9 cellular contexts compared by ENCODE assay signal in the genomic region with DNA sequence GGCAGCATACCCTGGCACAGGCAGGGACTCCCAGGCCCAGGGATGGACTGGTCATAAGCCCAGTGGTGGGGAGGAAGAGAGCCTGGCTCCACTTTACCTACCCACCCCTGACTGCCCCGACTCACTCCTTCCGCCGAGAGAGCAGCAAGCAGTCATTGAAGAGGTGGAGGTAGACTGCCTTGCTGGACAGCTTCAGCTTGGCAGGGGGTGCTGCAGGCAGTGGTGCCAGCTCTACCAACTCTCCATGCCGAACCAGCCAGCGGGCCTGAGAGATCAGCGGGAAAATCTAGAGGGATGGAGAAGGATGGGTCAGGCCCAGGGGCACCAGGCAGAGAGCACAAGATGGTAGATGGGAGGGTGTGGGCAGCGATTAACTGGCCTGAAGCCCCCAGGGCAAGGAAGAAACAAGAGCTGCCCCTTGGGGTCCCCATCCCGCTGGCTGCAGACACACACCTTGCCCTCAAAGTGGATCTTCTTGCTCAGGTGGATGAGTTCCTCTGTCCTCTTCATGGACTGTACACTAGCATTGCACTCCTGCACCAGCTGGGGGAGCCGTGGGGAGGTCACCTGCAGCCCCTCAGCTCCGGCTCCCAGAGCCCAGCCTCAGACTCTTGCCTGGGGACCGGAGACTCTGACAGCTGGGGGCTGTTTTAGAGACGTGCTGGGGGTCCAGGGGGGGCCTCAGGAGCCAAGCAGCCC. TPM values are rescaled to one million over a fixed set of nuclear protein-coding genes. Genes with fewer than 3 reads are reported as not detected.
DNase-seq lines count a peak whose midpoint lies in the region; ATAC-seq lines count a peak whose summit lies in the region.
"Had no signal": no experiment of that assay in that cellular context is flagged by ENCODE, and none has a peak within 500 bp of the region (broad histone marks: within the 10 kb centered on the region; RNA-seq: fewer than 3 reads in every experiment).

No MANE protein-coding gene starts in this region.

- H3K4me3 Mint-ChIP-seq in activated naive CD8-positive, alpha-beta T cell = peak overlapping the region; percentile 35
- H3K4me3 Mint-ChIP-seq in naive thymus-derived CD4-positive, alpha-beta T cell = peak overlapping the region in 6 of 10 donors; percentile 48 to 69 (median 53)

- POLR2A ChIA-PET in naive thymus-derived CD4-positive, alpha-beta T cell (lab: Charles Lee) = interaction anchor here (0.6 to 1.5 kb wide), 2 partner anchors 39 to 43 kb away, joined by 3 to 5 read pairs; no protein-coding TSS in a partner anchor

- H3K36me3 Mint-ChIP-seq in activated naive CD8-positive, alpha-beta T cell = peaks cover 6% of the 10 kb centered on the region
- peaks cover 0 to 11% (median 11%) of the 10 kb centered on the region in 5 donors for H3K36me3 Mint-ChIP-seq in naive thymus-derived CD4-positive, alpha-beta T cell

- H3K4me1 Mint-ChIP-seq in activated naive CD8-positive, alpha-beta T cell (ENCODE audit: low read depth) = peaks cover 2% of the 10 kb centered on the region
- H3K4me1 Mint-ChIP-seq in naive thymus-derived CD4-positive, alpha-beta T cell = peaks cover 7 to 17% (median 13%) of the 10 kb centered on the region in 7 donors

- ATAC-seq in naive thymus-derived CD4-positive, alpha-beta T cell = no peak

- H3K27me3 Mint-ChIP-seq in activated naive CD8-positive, alpha-beta T cell = no peaks in the 10 kb centered on the region
- H3K27me3 Mint-ChIP-seq in naive thymus-derived CD4-positive, alpha-beta T cell = no peaks in the 10 kb centered on the region

- no peak overlapping the region for H3K4me3 ChIP-seq in naive thymus-derived CD4-positive, alpha-beta T cell (ENCODE audit: low read length)

- peak overlapping the region; percentile 64 for H3K27ac Mint-ChIP-seq in activated naive CD8-positive, alpha-beta T cell
- H3K27ac Mint-ChIP-seq in naive thymus-derived CD4-positive, alpha-beta T cell = peak overlapping the region in 5 of 9 donors; percentile 17 to 87 (median 65)

- H3K9me3 Mint-ChIP-seq in activated naive CD8-positive, alpha-beta T cell (ENCODE audit: low read depth) = no peaks in the 10 kb centered on the region
- peaks cover 0 to 2% (median 0%) of the 10 kb centered on the region in 11 donors for H3K9me3 Mint-ChIP-seq in naive thymus-derived CD4-positive, alpha-beta T cell

- H3K4me1 ChIP-seq in naive thymus-derived CD4-positive, alpha-beta T cell (ENCODE audit: control insufficient read depth in 2 of 2, insufficient read depth in 2 of 2, low read length in 2 of 2) = peaks cover 9 to 15% of the 10 kb centered on the region in 2 donors

- DNase-seq in NCI-H1105 treated with DMSO at 0.1 percent for 48 hours (lab: John Stamatoyannopoulos, UW) = peak; percentile 27
- DNase-seq in NCI-H1105 (lab: John Stamatoyannopoulos, UW) = no peak
- peak; percentile 33 for DNase-seq in NCI-H1092 (lab: John Stamatoyannopoulos, UW)
- DNase-seq in naive thymus-derived CD4-positive, alpha-beta T cell = peak in 4 of 9 donors; percentile 20 to 38 (median 30)
- no peak for DNase-seq in GOT3 (lab: John Stamatoyannopoulos, UW)
- no peak for DNase-seq in ureter (ENCODE audit: low spot score)
- no peak for DNase-seq in cerebellar cortex (ENCODE audit: low spot score)

- intact Hi-C loops in naive thymus-derived CD4-positive, alpha-beta T cell (cut with micrococcal nuclease) = loop anchor here (1.0 to 10.0 kb wide), 9 partner anchors 40 to 710 kb away; partner anchors contain the start of genes DDI2 (in 1 of the 2), FBXO42 (in 1 of the 2), NBPF1 (in 1 of the 2) and NECAP2 (in 1 of the 2)

- no peak overlapping the region for H3K27ac ChIP-seq in naive thymus-derived CD4-positive, alpha-beta T cell (ENCODE audit: low read depth, low read length)

- H3K36me3 ChIP-seq in naive thymus-derived CD4-positive, alpha-beta T cell (ENCODE audit: control insufficient read depth in 2 of 3, insufficient read depth in 3 of 3, low read length in 3 of 3) = peaks cover 0 to 16% (median 0%) of the 10 kb centered on the region in 3 experiments

- H3K9me3 ChIP-seq in naive thymus-derived CD4-positive, alpha-beta T cell (ENCODE audit: control insufficient read depth in 2 of 3, low read length in 3 of 3) = no peaks in the 10 kb centered on the region

- CTCF ChIA-PET in naive thymus-derived CD4-positive, alpha-beta T cell (lab: Charles Lee) = interaction anchor here (1.2 to 3.0 kb wide), 6 partner anchors 17 to 125 kb away, joined by 3 to 16 read pairs (median 4); partner anchors contain the start of gene CPLANE2

- no peaks in the 10 kb centered on the region for H3K27me3 ChIP-seq in naive thymus-derived CD4-positive, alpha-beta T cell (ENCODE audit: control insufficient read depth in 2 of 2, insufficient read depth in 2 of 2, low read length in 2 of 2)

RNA-seq across cellular contexts. Expression of gene ARHGEF19, which starts 7.7 kb away (rescaled TPM):
- 10 to 100 TPM in 3 of 5 experiments, 1 to 10 TPM in 2; 8.8 to 12.4 (median 10.5) TPM for total RNA-seq in naive thymus-derived CD4-positive, alpha-beta T cell
- polyA plus RNA-seq in naive thymus-derived CD4-positive, alpha-beta T cell = 1 to 10 TPM; 5.1 to 9.0 TPM
- total RNA-seq in ureter = 24.8 TPM

RNA-seq across cellular contexts. Expression of gene CPLANE2, which starts 32.2 kb away (rescaled TPM):
- total RNA-seq in naive thymus-derived CD4-positive, alpha-beta T cell = 10 to 100 TPM in 2 of 5 experiments, 1 to 10 TPM in 3; 6.6 to 11.4 (median 8.8) TPM
- 1 to 10 TPM; 3.0 to 3.6 TPM for polyA plus RNA-seq in naive thymus-derived CD4-positive, alpha-beta T cell
- 9.0 TPM for total RNA-seq in ureter

RNA-seq across cellular contexts. Expression of gene EPHA2, which starts 48.9 kb away (rescaled TPM):
- under 1 TPM in 2 of 5 experiments, not detected in 3; 0.59 to 0.61 TPM for total RNA-seq in naive thymus-derived CD4-positive, alpha-beta T cell
- polyA plus RNA-seq in naive thymus-derived CD4-positive, alpha-beta T cell = under 1 TPM in 1 of 2 donors, not detected in 1; 0.30 TPM
- total RNA-seq in ureter = 58.9 TPM
- total RNA-seq: T-helper 1 cell treated with Interleukin-12 subunit alpha and Interleukin-12 subunit beta and Interleukin-4 antibody, amounts not matched to agents 30 ng/mL and 1 ng/mL, for 36 hours had no signal

Comparison
In these comparisons a context has a peak if more than half of its experiments do, and no peak if none do; other contexts are left out.
1. DNase-seq: peak in NCI-H1105 treated with DMSO at 0.1 percent for 48 hours (single experiment) and NCI-H1092 (single experiment); none in NCI-H1105 (single experiment), GOT3 (single experiment), ureter (single experiment) and cerebellar cortex (single experiment).
2. RNA of gene EPHA2, which starts 48.9 kb away (total RNA-seq): 58.9 TPM in ureter (single experiment); 0.59 to 0.61 TPM in naive thymus-derived CD4-positive, alpha-beta T cell; every median in the first group is over 10 times any median in the second.